In the genomic region with DNA sequence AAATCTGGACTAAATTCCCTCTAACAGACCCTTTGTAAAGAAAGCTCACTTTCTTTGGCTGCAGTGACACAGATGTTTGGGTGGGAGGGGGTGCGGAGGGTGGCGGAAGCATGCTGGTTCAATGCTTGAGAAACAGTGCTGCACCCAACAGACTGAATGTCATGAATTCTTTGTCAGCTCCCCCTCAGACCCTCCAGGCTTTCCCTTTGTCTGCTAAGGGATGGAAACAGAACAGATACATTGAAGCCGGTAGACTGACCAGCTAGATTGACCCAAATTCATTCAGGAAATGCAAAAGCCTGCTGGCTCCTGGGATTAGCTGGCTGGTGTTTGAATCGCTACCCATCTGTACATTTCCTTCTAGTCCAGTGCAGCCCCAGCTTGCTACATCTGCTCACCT, we compare ENCODE assay signal across 26 cellular contexts.
"Had no signal": no experiment of that assay in that cellular context is flagged by ENCODE, and none has a peak within 500 bp of the region (broad histone marks: within the 10 kb centered on the region; RNA-seq: fewer than 3 reads in every experiment).

No MANE protein-coding gene starts in this region.

- H3K27me3 Mint-ChIP-seq: dendritic cell treated with granulocyte-macrophage colony-stimulating factor and Interleukin-4, amounts not matched to agents 40 ng/mL and 50 ng/mL, for 4 days had no signal

- H3K27ac ChIP-seq: colonic mucosa, esophagus squamous epithelium, lower lobe of right lung, ovary, right lobe of liver, transverse colon, upper lobe of right lung, uterus had no signal

- H3K27me3 ChIP-seq: esophagus squamous epithelium, ovary, transverse colon, upper lobe of right lung, uterus had no signal

- ATAC-seq: left ventricle myocardium superior; lower lobe of right lung; mucosa of descending colon; natural killer cell treated with Interleukin-12 subunit alpha and Interleukin-12 subunit beta and Interleukin-15 and Interleukin-18, amount 100 ng/mL, for 72 hours; right lobe of liver; stimulated activated naive B cell treated with anti-CD40 and anti-IgM and Interleukin-4, amounts not matched to agents 10 μg/mL and 1 μg/mL and 100 μg/mL, for 72 hours; upper lobe of right lung had no signal

- H3K36me3 ChIP-seq: colonic mucosa, esophagus squamous epithelium, lower lobe of right lung, ovary, right lobe of liver, transverse colon, upper lobe of right lung, uterus had no signal

- DNase-seq: colonic mucosa; effector memory CD4-positive, alpha-beta T cell; erythroblast; esophagus squamous epithelium; foreskin melanocyte; head of caudate nucleus; left ventricle myocardium superior; lower lobe of right lung; mucosa of descending colon; naive B cell; occipital lobe; ovary; posterior cingulate gyrus; right lobe of liver; small intestine; stimulated activated CD4-positive, alpha-beta T cell treated with anti-CD3 and anti-CD28 coated beads, Interleukin-15, amount 100 ng/mL, for 24 hours; stimulated activated CD4-positive, alpha-beta T cell treated with anti-CD3 and anti-CD28 coated beads, Interleukin-2, amount 100 ng/mL, for 48 hours; stimulated activated naive B cell treated with anti-CD40 and anti-IgM and Interleukin-4, amounts not matched to agents 10 μg/mL and 1 μg/mL and 100 μg/mL, for 72 hours; transverse colon; upper lobe of right lung; uterus had no signal

- H3K4me3 Mint-ChIP-seq: dendritic cell treated with granulocyte-macrophage colony-stimulating factor and Interleukin-4, amounts not matched to agents 40 ng/mL and 50 ng/mL, for 4 days; memory B cell; mesothelial cell of epicardium; naive B cell; natural killer cell treated with Interleukin-12 subunit alpha and Interleukin-12 subunit beta and Interleukin-15 and Interleukin-18, amount 100 ng/mL, for 72 hours; stimulated activated naive B cell treated with anti-CD40 and anti-IgM and Interleukin-4, amounts not matched to agents 10 μg/mL and 1 μg/mL and 100 μg/mL, for 72 hours; stimulated activated naive CD8-positive, alpha-beta T cell treated with anti-CD3 and anti-CD28 coated beads, Interleukin-15, Interleukin-2, amounts not matched to agents 100 ng/mL and 50 ng/mL, for 24 hours had no signal

- H3K9me3 ChIP-seq: colonic mucosa, esophagus squamous epithelium, lower lobe of right lung, mucosa of descending colon, ovary, right lobe of liver, transverse colon, upper lobe of right lung, uterus had no signal

- H3K4me1 Mint-ChIP-seq: mesothelial cell of epicardium; naive B cell; stimulated activated naive B cell treated with anti-CD40 and anti-IgM and Interleukin-4, amounts not matched to agents 10 μg/mL and 1 μg/mL and 100 μg/mL, for 72 hours had no signal

- H3K27ac Mint-ChIP-seq: dendritic cell treated with granulocyte-macrophage colony-stimulating factor and Interleukin-4, amounts not matched to agents 40 ng/mL and 50 ng/mL, for 4 days; memory B cell; mesothelial cell of epicardium; naive B cell; natural killer cell treated with Interleukin-12 subunit alpha and Interleukin-12 subunit beta and Interleukin-15 and Interleukin-18, amount 100 ng/mL, for 72 hours; stimulated activated naive B cell treated with anti-CD40 and anti-IgM and Interleukin-4, amounts not matched to agents 10 μg/mL and 1 μg/mL and 100 μg/mL, for 72 hours; stimulated activated naive CD8-positive, alpha-beta T cell treated with anti-CD3 and anti-CD28 coated beads, Interleukin-15, Interleukin-2, amounts not matched to agents 100 ng/mL and 50 ng/mL, for 24 hours had no signal

- H3K4me1 ChIP-seq: colonic mucosa, esophagus squamous epithelium, lower lobe of right lung, right lobe of liver, transverse colon, upper lobe of right lung, uterus had no signal

- H3K36me3 Mint-ChIP-seq: memory B cell; mesothelial cell of epicardium; naive B cell; natural killer cell treated with Interleukin-12 subunit alpha and Interleukin-12 subunit beta and Interleukin-15 and Interleukin-18, amount 100 ng/mL, for 72 hours; stimulated activated naive B cell treated with anti-CD40 and anti-IgM and Interleukin-4, amounts not matched to agents 10 μg/mL and 1 μg/mL and 100 μg/mL, for 72 hours had no signal

- H3K9me3 Mint-ChIP-seq: dendritic cell treated with granulocyte-macrophage colony-stimulating factor and Interleukin-4, amounts not matched to agents 40 ng/mL and 50 ng/mL, for 4 days; memory B cell; mesothelial cell of epicardium; natural killer cell treated with Interleukin-12 subunit alpha and Interleukin-12 subunit beta and Interleukin-15 and Interleukin-18, amount 100 ng/mL, for 72 hours; stimulated activated naive B cell treated with anti-CD40 and anti-IgM and Interleukin-4, amounts not matched to agents 10 μg/mL and 1 μg/mL and 100 μg/mL, for 72 hours; stimulated activated naive CD8-positive, alpha-beta T cell treated with anti-CD3 and anti-CD28 coated beads, Interleukin-15, Interleukin-2, amounts not matched to agents 100 ng/mL and 50 ng/mL, for 24 hours had no signal

- H3K4me3 ChIP-seq: colonic mucosa, esophagus squamous epithelium, lower lobe of right lung, mucosa of descending colon, ovary, right lobe of liver, transverse colon, upper lobe of right lung, uterus had no signal
